36 cellular contexts compared by ENCODE assay signal in genomic region chr3:172787019-172787418, GRCh38.
"Had no signal": no experiment of that assay in that cellular context is flagged by ENCODE, and none has a peak within 500 bp of the region (broad histone marks: within the 10 kb centered on the region; RNA-seq: fewer than 3 reads in every experiment).

No MANE protein-coding gene starts in this region.

- H3K4me1 Mint-ChIP-seq: activated naive CD4-positive, alpha-beta T cell treated with anti-CD3 and anti-CD28 coated beads, Interleukin-2, amount 10 ng/mL, durations not matched to agents 7 days and 5 days; activated naive CD4-positive, alpha-beta T cell treated with anti-CD3 and anti-CD28 coated beads, Interleukin-2, amount 50 U/mL, for 24 hours; activated naive CD8-positive, alpha-beta T cell treated with anti-CD3 and anti-CD28 coated beads for 36 hours; activated naive CD8-positive, alpha-beta T cell treated with anti-CD3 and anti-CD28 coated beads, Interleukin-2, amount 50 U/mL, for 24 hours; activated T-helper 17 cell treated with anti-CD3 and anti-CD28 coated beads, Interleukin-2, amount 50 U/mL, for 72 hours; central memory CD8-positive, alpha-beta T cell had no signal

- H3K9me3 ChIP-seq: ascending aorta, body of pancreas, breast epithelium had no signal

- ATAC-seq: activated naive CD4-positive, alpha-beta T cell treated with anti-CD3 and anti-CD28 coated beads, Interleukin-2, amount 50 U/mL, for 72 hours; activated naive CD8-positive, alpha-beta T cell treated with anti-CD3 and anti-CD28 coated beads, Interleukin-2, amount 50 U/mL, for 24 hours; activated T-cell treated with anti-CD3 and anti-CD28 coated beads, Interleukin-2, amount 50 U/mL, for 4 hours; activated T-cell treated with anti-CD3 and anti-CD28 coated beads, Interleukin-2, amount 50 U/mL, for 72 hours; activated T-helper 17 cell treated with anti-CD3 and anti-CD28 coated beads, Interleukin-2, amount 50 U/mL, for 72 hours; body of pancreas had no signal

- H3K4me3 ChIP-seq: adrenal gland, ascending aorta, body of pancreas, breast epithelium, cardiac muscle cell had no signal

- H3K4me1 ChIP-seq: adrenal gland, ascending aorta, body of pancreas, breast epithelium had no signal

- H3K27ac ChIP-seq: adrenal gland, ascending aorta, body of pancreas, brain microvascular endothelial cell, breast epithelium, cardiac muscle cell had no signal

- H3K27ac Mint-ChIP-seq: activated naive CD4-positive, alpha-beta T cell treated with anti-CD3 and anti-CD28 coated beads for 36 hours; activated naive CD4-positive, alpha-beta T cell treated with anti-CD3 and anti-CD28 coated beads, Interleukin-2, amount 10 ng/mL, durations not matched to agents 7 days and 5 days; activated naive CD4-positive, alpha-beta T cell treated with anti-CD3 and anti-CD28 coated beads, Interleukin-2, amount 50 U/mL, for 24 hours; activated naive CD4-positive, alpha-beta T cell treated with anti-CD3 and anti-CD28 coated beads, Interleukin-2, amount 50 U/mL, for 72 hours; activated naive CD8-positive, alpha-beta T cell; activated naive CD8-positive, alpha-beta T cell treated with anti-CD3 and anti-CD28 coated beads for 36 hours; activated naive CD8-positive, alpha-beta T cell treated with anti-CD3 and anti-CD28 coated beads, Interleukin-2, amount 10 ng/mL, durations not matched to agents 7 days and 5 days; activated naive CD8-positive, alpha-beta T cell treated with anti-CD3 and anti-CD28 coated beads, Interleukin-2, amount 50 U/mL, for 24 hours; activated T-cell treated with anti-CD3 and anti-CD28 coated beads, Interleukin-2, amount 50 U/mL, for 72 hours; activated T-helper 1 cell treated with anti-CD3 and anti-CD28 coated beads, Interleukin-12 subunit alpha, Interleukin-12 subunit beta, Interleukin-2, Interleukin-4 antibody, amounts not matched to agents 30 ng/mL and 10 ng/mL and 1 ng/mL, durations not matched to agents 14 hours and 24 hours and 36 hours; activated T-helper 17 cell treated with anti-CD3 and anti-CD28 coated beads, Interleukin-2, amount 50 U/mL, for 72 hours had no signal

- H3K27me3 ChIP-seq: adrenal gland, ascending aorta, body of pancreas, brain microvascular endothelial cell, breast epithelium, cardiac muscle cell had no signal

- H3K4me3 Mint-ChIP-seq: activated naive CD4-positive, alpha-beta T cell treated with anti-CD3 and anti-CD28 coated beads for 36 hours; activated naive CD4-positive, alpha-beta T cell treated with anti-CD3 and anti-CD28 coated beads, Interleukin-2, amount 10 ng/mL, durations not matched to agents 7 days and 5 days; activated naive CD4-positive, alpha-beta T cell treated with anti-CD3 and anti-CD28 coated beads, Interleukin-2, amount 50 U/mL, for 24 hours; activated naive CD8-positive, alpha-beta T cell; activated naive CD8-positive, alpha-beta T cell treated with anti-CD3 and anti-CD28 coated beads for 36 hours; activated naive CD8-positive, alpha-beta T cell treated with anti-CD3 and anti-CD28 coated beads, Interleukin-2, amount 10 ng/mL, durations not matched to agents 7 days and 5 days; activated naive CD8-positive, alpha-beta T cell treated with anti-CD3 and anti-CD28 coated beads, Interleukin-2, amount 50 U/mL, for 24 hours; activated T-cell treated with anti-CD3 and anti-CD28 coated beads, Interleukin-2, amount 50 U/mL, for 4 hours; activated T-cell treated with anti-CD3 and anti-CD28 coated beads, Interleukin-2, amount 50 U/mL, for 72 hours; activated T-helper 1 cell treated with anti-CD3 and anti-CD28 coated beads, Interleukin-12 subunit alpha, Interleukin-12 subunit beta, Interleukin-2, Interleukin-4 antibody, amounts not matched to agents 30 ng/mL and 10 ng/mL and 1 ng/mL, durations not matched to agents 14 hours and 24 hours and 36 hours; activated T-helper 17 cell treated with anti-CD3 and anti-CD28 coated beads, Interleukin-2, amount 50 U/mL, for 72 hours; brain; central memory CD8-positive, alpha-beta T cell had no signal

- H3K36me3 ChIP-seq: adrenal gland, ascending aorta, brain microvascular endothelial cell, breast epithelium had no signal

- DNase-seq: activated effector memory CD4-positive, alpha-beta T cell treated with anti-CD3 and anti-CD28 coated beads, Interleukin-2, amount 50 U/mL, for 16 hours; activated effector memory CD4-positive, alpha-beta T cell treated with Interleukin-2 at 50 U/mL for 16 hours; activated gamma-delta T cell; activated gamma-delta T cell treated with Interleukin-2 at 50 U/mL for 16 hours; activated naive CD4-positive, alpha-beta T cell; activated naive CD4-positive, alpha-beta T cell treated with anti-CD3 and anti-CD28 coated beads for 36 hours; activated naive CD4-positive, alpha-beta T cell treated with anti-CD3 and anti-CD28 coated beads, Interleukin-2, amount 10 ng/mL, durations not matched to agents 7 days and 5 days; activated naive CD4-positive, alpha-beta T cell treated with anti-CD3 and anti-CD28 coated beads, Interleukin-2, amount 50 U/mL, for 16 hours; activated naive CD4-positive, alpha-beta T cell treated with Interleukin-2 at 50 U/mL for 16 hours; activated naive CD8-positive, alpha-beta T cell treated with anti-CD3 and anti-CD28 coated beads for 36 hours; activated naive CD8-positive, alpha-beta T cell treated with anti-CD3 and anti-CD28 coated beads, Interleukin-2, amount 10 ng/mL, durations not matched to agents 7 days and 5 days; activated naive CD8-positive, alpha-beta T cell treated with anti-CD3 and anti-CD28 coated beads, Interleukin-2, amount 50 U/mL, for 24 hours; activated T-cell treated with anti-CD3 and anti-CD28 coated beads, Interleukin-2, amount 50 U/mL, for 4 hours; activated T-cell treated with anti-CD3 and anti-CD28 coated beads, Interleukin-2, amount 50 U/mL, for 48 hours; activated T-cell treated with anti-CD3 and anti-CD28 coated beads, Interleukin-2, amount 50 U/mL, for 72 hours; adrenal gland; amniotic stem cell; amygdala; anterior cingulate cortex; aorta; body of pancreas; brain microvascular endothelial cell; caudate nucleus; central memory CD4-positive, alpha-beta T cell; cerebellar nuclear complex had no signal

- H3K27me3 Mint-ChIP-seq: activated naive CD4-positive, alpha-beta T cell treated with anti-CD3 and anti-CD28 coated beads, Interleukin-2, amount 10 ng/mL, durations not matched to agents 7 days and 5 days; activated naive CD4-positive, alpha-beta T cell treated with anti-CD3 and anti-CD28 coated beads, Interleukin-2, amount 50 U/mL, for 24 hours; activated naive CD8-positive, alpha-beta T cell; activated naive CD8-positive, alpha-beta T cell treated with anti-CD3 and anti-CD28 coated beads for 36 hours; activated naive CD8-positive, alpha-beta T cell treated with anti-CD3 and anti-CD28 coated beads, Interleukin-2, amount 10 ng/mL, durations not matched to agents 7 days and 5 days; activated naive CD8-positive, alpha-beta T cell treated with anti-CD3 and anti-CD28 coated beads, Interleukin-2, amount 50 U/mL, for 24 hours; activated T-helper 17 cell treated with anti-CD3 and anti-CD28 coated beads, Interleukin-2, amount 50 U/mL, for 72 hours; brain; central memory CD8-positive, alpha-beta T cell had no signal

- H3K9me3 Mint-ChIP-seq: activated naive CD4-positive, alpha-beta T cell treated with anti-CD3 and anti-CD28 coated beads for 36 hours; activated naive CD4-positive, alpha-beta T cell treated with anti-CD3 and anti-CD28 coated beads, Interleukin-2, amount 10 ng/mL, durations not matched to agents 7 days and 5 days; activated naive CD4-positive, alpha-beta T cell treated with anti-CD3 and anti-CD28 coated beads, Interleukin-2, amount 50 U/mL, for 24 hours; activated naive CD4-positive, alpha-beta T cell treated with anti-CD3 and anti-CD28 coated beads, Interleukin-2, amount 50 U/mL, for 72 hours; activated naive CD8-positive, alpha-beta T cell treated with anti-CD3 and anti-CD28 coated beads for 36 hours; activated naive CD8-positive, alpha-beta T cell treated with anti-CD3 and anti-CD28 coated beads, Interleukin-2, amount 10 ng/mL, durations not matched to agents 7 days and 5 days; activated naive CD8-positive, alpha-beta T cell treated with anti-CD3 and anti-CD28 coated beads, Interleukin-2, amount 50 U/mL, for 24 hours; activated T-cell treated with anti-CD3 and anti-CD28 coated beads, Interleukin-2, amount 50 U/mL, for 4 hours; activated T-cell treated with anti-CD3 and anti-CD28 coated beads, Interleukin-2, amount 50 U/mL, for 72 hours; activated T-helper 1 cell treated with anti-CD3 and anti-CD28 coated beads, Interleukin-12 subunit alpha, Interleukin-12 subunit beta, Interleukin-2, Interleukin-4 antibody, amounts not matched to agents 30 ng/mL and 10 ng/mL and 1 ng/mL, durations not matched to agents 14 hours and 24 hours and 36 hours; activated T-helper 17 cell treated with anti-CD3 and anti-CD28 coated beads, Interleukin-2, amount 50 U/mL, for 72 hours; activated T-helper 2 cell treated with anti-CD3 and anti-CD28 coated beads, Interferon-gamma antibody, Interleukin-2, Interleukin-4, amounts not matched to agents 10 μg/mL and 5 μg/mL and 100 μg/mL, durations not matched to agents 14 hours and 24 hours and 36 hours; brain; central memory CD8-positive, alpha-beta T cell had no signal
